In genomic region chr12:40068416-40068815, GRCh38 we compare ENCODE assay signal across 3 cellular contexts.
"Had no signal": no experiment of that assay in that cellular context is flagged by ENCODE, and none has a peak within 500 bp of the region (broad histone marks: within the 10 kb centered on the region; RNA-seq: fewer than 3 reads in every experiment).

No MANE protein-coding gene starts in this region.

- H3K4me3 ChIP-seq: GM12878 had no signal

- ATAC-seq: GM12878 had no signal

- DNase-seq: GDM1, GF-D8 had no signal
